1 cellular context compared by ENCODE assay signal in the genomic region with DNA sequence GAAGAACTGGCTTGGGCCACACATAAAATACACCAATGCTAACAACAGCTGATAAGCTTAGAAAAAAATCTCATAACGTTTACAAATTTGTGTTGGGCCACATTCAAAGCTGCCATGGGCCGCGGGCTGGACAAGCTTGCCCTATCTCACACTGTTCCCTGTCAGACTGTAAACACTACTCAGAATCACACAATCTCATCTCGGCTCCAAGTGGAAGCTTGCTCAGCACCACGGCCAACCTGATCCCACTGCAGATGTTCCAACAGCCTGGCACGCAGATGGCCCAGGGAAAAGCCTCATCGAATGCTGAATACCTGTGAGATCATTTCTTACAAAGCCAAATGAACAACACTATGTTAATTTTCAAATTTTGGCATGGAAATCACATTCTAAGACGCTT.
TF ChIP-seq lines count a peak whose summit lies in the region.

No MANE protein-coding gene starts in this region.

TF ChIP-seq in endothelial cell of umbilical vein, 7 proteins besides CTCF, POLR2A, EP300 and RAD21 (continued from another document):
- TF ChIP-seq, protein P1, sequence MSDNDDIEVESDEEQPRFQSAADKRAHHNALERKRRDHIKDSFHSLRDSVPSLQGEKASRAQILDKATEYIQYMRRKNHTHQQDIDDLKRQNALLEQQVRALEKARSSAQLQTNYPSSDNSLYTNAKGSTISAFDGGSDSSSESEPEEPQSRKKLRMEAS (IDR thresholded peaks at IDR 0.05; ENCODE audit: insufficient read depth, insufficient read length) = no peak
